ENCODE assay signal across 1 cellular context in the genomic region with DNA sequence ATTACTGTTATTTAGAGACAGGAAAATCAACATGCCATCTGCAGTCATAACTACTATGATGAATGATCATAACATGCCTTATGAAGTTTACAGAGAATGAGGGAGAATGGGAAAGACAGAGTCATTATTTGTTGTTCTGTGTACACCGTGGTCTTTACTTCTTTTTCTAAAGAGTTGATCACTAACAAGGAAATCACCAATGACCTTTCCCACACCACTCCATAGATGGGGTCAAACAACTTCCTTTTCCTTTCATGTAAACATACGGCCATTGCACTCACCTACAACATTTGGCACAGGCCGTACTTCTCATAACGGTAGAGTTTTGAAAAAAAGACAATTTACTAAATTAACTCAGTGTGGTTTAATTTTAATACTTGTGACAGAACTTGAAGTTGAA.
TF ChIP-seq lines count a peak whose summit lies in the region.

No MANE protein-coding gene starts in this region.

TF ChIP-seq in liver, 16 proteins besides CTCF, POLR2A, EP300 and RAD21 (continued from another document):
- TF ChIP-seq, protein P1, sequence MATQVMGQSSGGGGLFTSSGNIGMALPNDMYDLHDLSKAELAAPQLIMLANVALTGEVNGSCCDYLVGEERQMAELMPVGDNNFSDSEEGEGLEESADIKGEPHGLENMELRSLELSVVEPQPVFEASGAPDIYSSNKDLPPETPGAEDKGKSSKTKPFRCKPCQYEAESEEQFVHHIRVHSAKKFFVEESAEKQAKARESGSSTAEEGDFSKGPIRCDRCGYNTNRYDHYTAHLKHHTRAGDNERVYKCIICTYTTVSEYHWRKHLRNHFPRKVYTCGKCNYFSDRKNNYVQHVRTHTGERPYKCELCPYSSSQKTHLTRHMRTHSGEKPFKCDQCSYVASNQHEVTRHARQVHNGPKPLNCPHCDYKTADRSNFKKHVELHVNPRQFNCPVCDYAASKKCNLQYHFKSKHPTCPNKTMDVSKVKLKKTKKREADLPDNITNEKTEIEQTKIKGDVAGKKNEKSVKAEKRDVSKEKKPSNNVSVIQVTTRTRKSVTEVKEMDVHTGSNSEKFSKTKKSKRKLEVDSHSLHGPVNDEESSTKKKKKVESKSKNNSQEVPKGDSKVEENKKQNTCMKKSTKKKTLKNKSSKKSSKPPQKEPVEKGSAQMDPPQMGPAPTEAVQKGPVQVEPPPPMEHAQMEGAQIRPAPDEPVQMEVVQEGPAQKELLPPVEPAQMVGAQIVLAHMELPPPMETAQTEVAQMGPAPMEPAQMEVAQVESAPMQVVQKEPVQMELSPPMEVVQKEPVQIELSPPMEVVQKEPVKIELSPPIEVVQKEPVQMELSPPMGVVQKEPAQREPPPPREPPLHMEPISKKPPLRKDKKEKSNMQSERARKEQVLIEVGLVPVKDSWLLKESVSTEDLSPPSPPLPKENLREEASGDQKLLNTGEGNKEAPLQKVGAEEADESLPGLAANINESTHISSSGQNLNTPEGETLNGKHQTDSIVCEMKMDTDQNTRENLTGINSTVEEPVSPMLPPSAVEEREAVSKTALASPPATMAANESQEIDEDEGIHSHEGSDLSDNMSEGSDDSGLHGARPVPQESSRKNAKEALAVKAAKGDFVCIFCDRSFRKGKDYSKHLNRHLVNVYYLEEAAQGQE (IDR thresholded peaks at IDR 0.05): no peak
